ENCODE assay signal across 1 cellular context in the genomic region with DNA sequence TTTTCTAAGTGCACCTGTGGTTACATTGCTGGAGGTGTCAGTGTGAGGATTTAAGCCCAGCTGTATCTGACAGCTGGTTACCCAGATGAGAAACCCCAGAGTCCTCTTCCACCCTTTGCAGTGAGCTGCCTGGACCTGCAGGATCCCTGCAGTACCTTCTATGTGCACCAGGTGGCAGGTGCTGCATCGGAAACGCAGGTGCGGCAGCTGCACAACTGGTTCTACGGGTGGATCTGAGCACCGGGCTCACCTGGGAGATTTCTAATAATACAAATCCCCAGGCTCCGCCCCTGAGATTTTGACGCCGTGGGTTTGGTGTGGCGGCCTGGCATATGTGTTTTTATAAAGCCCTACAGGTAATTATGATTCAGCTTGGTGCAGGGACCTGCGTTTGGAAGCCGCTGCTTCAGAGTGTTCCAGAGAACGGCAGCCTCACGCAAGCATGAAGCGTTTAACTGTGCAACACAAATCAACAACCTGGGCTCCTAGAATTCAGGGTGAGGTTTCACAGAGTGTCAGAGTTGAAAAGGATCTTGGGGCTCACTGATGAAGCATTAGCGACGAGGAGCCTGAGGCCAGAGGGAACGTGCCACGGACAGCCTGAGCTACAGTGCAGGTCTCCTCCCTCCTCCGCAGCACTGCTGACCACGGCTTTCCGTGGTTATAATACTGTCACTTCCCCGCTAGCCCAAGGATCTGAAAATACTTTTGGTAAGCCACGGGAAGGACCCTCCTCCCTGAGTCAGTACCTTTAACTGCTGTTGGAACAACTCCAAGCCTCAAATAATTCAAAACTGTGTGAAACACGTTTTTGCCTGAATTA.
TF ChIP-seq lines count a peak whose summit lies in the region.

No MANE protein-coding gene starts in this region.

TF ChIP-seq in HepG2, 621 proteins besides CTCF, POLR2A, EP300 and RAD21 (continued from another document):
- peak; percentile 44; the same call in 1 of the 2 replicates for TF ChIP-seq ZNF501 (CRISPR knock-in tag; IDR thresholded peaks at IDR 0.05)
- TF ChIP-seq TGIF2 (CRISPR knock-in tag; IDR thresholded peaks at IDR 0.05) = peak; percentile 33; the same call in 1 of the 2 replicates
- TF ChIP-seq, protein P1, sequence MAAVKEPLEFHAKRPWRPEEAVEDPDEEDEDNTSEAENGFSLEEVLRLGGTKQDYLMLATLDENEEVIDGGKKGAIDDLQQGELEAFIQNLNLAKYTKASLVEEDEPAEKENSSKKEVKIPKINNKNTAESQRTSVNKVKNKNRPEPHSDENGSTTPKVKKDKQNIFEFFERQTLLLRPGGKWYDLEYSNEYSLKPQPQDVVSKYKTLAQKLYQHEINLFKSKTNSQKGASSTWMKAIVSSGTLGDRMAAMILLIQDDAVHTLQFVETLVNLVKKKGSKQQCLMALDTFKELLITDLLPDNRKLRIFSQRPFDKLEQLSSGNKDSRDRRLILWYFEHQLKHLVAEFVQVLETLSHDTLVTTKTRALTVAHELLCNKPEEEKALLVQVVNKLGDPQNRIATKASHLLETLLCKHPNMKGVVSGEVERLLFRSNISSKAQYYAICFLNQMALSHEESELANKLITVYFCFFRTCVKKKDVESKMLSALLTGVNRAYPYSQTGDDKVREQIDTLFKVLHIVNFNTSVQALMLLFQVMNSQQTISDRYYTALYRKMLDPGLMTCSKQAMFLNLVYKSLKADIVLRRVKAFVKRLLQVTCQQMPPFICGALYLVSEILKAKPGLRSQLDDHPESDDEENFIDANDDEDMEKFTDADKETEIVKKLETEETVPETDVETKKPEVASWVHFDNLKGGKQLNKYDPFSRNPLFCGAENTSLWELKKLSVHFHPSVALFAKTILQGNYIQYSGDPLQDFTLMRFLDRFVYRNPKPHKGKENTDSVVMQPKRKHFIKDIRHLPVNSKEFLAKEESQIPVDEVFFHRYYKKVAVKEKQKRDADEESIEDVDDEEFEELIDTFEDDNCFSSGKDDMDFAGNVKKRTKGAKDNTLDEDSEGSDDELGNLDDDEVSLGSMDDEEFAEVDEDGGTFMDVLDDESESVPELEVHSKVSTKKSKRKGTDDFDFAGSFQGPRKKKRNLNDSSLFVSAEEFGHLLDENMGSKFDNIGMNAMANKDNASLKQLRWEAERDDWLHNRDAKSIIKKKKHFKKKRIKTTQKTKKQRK (IDR thresholded peaks at IDR 0.05; ENCODE audit: low read length) = no peak
- TF ChIP-seq ZNF605 (CRISPR knock-in tag; IDR thresholded peaks at IDR 0.05) = no peak
